Comparison of ENCODE assay signal across 1 cellular context in the genomic region with DNA sequence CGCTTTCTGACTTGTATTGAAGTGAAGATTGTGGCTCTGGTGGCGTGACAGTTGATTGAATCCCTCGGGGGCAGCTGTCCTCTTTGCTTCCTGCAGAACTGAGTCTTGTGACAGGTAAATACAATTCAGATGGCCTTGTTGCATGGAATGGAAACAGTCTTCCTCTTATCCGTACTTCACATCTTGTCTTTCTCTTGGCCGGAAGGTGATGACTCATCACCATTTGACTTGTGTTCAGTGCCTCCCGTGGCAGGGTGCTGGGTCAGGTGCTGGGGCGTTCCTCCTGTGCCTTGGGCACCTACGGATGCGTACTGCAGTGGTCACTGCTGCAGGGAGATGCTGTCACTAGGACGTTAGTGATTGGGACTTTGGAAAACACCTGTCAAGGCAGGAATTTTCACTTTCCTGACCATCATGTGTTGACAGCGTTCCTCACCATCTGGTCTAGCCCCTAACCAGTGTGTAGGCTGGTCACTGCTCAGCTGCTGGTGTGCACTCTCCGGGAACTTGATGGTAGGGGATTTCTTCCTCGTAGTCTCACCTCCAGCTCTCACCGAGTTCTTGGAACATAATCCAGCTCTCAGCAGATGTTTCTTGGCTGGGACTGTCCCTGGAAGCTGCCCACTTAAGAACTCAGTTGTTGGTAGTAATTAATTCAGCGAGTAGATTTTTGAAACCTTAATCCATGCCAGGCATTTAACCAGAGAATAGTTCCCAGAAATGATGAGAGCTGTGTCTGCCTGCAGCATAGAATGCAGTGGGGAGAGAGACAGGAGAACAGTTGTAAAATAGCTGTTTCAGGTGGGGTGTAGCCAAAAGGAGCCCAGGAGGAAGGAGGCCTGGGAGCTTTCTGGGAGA.
TF ChIP-seq lines count a peak whose summit lies in the region.

No MANE protein-coding gene starts in this region.

TF ChIP-seq in K562, 482 proteins besides CTCF, POLR2A, EP300 and RAD21 (continued from another document and continues in another):
- TF ChIP-seq GATAD2A (IDR thresholded peaks at IDR 0.05): peak; percentile 81
- TF ChIP-seq, protein P1, sequence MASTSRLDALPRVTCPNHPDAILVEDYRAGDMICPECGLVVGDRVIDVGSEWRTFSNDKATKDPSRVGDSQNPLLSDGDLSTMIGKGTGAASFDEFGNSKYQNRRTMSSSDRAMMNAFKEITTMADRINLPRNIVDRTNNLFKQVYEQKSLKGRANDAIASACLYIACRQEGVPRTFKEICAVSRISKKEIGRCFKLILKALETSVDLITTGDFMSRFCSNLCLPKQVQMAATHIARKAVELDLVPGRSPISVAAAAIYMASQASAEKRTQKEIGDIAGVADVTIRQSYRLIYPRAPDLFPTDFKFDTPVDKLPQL (IDR thresholded peaks at IDR 0.05; ENCODE audit: extremely low read depth, insufficient read length): no peak
- TF ChIP-seq ZNF76 (CRISPR knock-in tag; IDR thresholded peaks at IDR 0.05; ENCODE audit: borderline replicate concordance): peak; percentile 38; the same call in 1 of the 2 replicates
- TF ChIP-seq MBD2 (IDR thresholded peaks at IDR 0.05; ENCODE audit: borderline replicate concordance, low read depth): peak; percentile 80
- peak; percentile 82 for TF ChIP-seq PML (IDR thresholded peaks at IDR 0.05; ENCODE audit: low read length)
- TF ChIP-seq DACH1 (IDR thresholded peaks at IDR 0.05; ENCODE audit: partially characterized antibody): peak; percentile 14
- no peak for TF ChIP-seq ZNF121 (CRISPR knock-in tag; conservative IDR thresholded peaks at IDR 0.05)
- peak; percentile 71; the same call in 1 of the 2 replicates for TF ChIP-seq ZBED1 (IDR thresholded peaks at IDR 0.05)
- TF ChIP-seq IFI16 (CRISPR knock-in tag; IDR thresholded peaks at IDR 0.05): no peak
- TF ChIP-seq, protein P2, sequence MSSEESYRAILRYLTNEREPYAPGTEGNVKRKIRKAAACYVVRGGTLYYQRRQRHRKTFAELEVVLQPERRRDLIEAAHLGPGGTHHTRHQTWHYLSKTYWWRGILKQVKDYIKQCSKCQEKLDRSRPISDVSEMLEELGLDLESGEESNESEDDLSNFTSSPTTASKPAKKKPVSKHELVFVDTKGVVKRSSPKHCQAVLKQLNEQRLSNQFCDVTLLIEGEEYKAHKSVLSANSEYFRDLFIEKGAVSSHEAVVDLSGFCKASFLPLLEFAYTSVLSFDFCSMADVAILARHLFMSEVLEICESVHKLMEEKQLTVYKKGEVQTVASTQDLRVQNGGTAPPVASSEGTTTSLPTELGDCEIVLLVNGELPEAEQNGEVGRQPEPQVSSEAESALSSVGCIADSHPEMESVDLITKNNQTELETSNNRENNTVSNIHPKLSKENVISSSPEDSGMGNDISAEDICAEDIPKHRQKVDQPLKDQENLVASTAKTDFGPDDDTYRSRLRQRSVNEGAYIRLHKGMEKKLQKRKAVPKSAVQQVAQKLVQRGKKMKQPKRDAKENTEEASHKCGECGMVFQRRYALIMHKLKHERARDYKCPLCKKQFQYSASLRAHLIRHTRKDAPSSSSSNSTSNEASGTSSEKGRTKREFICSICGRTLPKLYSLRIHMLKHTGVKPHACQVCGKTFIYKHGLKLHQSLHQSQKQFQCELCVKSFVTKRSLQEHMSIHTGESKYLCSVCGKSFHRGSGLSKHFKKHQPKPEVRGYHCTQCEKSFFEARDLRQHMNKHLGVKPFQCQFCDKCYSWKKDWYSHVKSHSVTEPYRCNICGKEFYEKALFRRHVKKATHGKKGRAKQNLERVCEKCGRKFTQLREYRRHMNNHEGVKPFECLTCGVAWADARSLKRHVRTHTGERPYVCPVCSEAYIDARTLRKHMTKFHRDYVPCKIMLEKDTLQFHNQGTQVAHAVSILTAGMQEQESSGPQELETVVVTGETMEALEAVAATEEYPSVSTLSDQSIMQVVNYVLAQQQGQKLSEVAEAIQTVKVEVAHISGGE (CRISPR knock-in tag; IDR thresholded peaks at IDR 0.05): no peak; a peak in 1 of 6 replicates
- TF ChIP-seq LARP7 (IDR thresholded peaks at IDR 0.05): no peak
- TF ChIP-seq RBBP5 (IDR thresholded peaks at IDR 0.05; ENCODE audit: borderline replicate concordance, insufficient read depth, low read length, poor library complexity, severe bottlenecking): peak; percentile 52
- TF ChIP-seq, protein P3, sequence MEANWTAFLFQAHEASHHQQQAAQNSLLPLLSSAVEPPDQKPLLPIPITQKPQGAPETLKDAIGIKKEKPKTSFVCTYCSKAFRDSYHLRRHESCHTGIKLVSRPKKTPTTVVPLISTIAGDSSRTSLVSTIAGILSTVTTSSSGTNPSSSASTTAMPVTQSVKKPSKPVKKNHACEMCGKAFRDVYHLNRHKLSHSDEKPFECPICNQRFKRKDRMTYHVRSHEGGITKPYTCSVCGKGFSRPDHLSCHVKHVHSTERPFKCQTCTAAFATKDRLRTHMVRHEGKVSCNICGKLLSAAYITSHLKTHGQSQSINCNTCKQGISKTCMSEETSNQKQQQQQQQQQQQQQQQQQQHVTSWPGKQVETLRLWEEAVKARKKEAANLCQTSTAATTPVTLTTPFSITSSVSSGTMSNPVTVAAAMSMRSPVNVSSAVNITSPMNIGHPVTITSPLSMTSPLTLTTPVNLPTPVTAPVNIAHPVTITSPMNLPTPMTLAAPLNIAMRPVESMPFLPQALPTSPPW (CRISPR knock-in tag; IDR thresholded peaks at IDR 0.05): peak; percentile 53; the same call in 1 of the 2 replicates
- peak; percentile 67 for TF ChIP-seq GATA2 (CRISPR knock-in tag; IDR thresholded peaks at IDR 0.05)
- peak; percentile 88 for TF ChIP-seq CXXC5 (CRISPR knock-in tag; IDR thresholded peaks at IDR 0.05)
- no peak for TF ChIP-seq ZNF212 (CRISPR knock-in tag; IDR thresholded peaks at IDR 0.05)
- no peak for TF ChIP-seq GTF2A2 (tag; IDR thresholded peaks at IDR 0.05)
- TF ChIP-seq ZNF408 (CRISPR knock-in tag; IDR thresholded peaks at IDR 0.05; ENCODE audit: low read depth): no peak
- no peak for TF ChIP-seq ZKSCAN8 (CRISPR knock-in tag; IDR thresholded peaks at IDR 0.05)
- no peak for TF ChIP-seq POLR2H (tag; IDR thresholded peaks at IDR 0.05; ENCODE audit: low read depth)
- no peak for TF ChIP-seq ZBTB8A (IDR thresholded peaks at IDR 0.05; ENCODE audit: partially characterized antibody)
- no peak for TF ChIP-seq ZKSCAN1 (IDR thresholded peaks at IDR 0.05; ENCODE audit: low read depth, low read length)
- TF ChIP-seq, protein P4, sequence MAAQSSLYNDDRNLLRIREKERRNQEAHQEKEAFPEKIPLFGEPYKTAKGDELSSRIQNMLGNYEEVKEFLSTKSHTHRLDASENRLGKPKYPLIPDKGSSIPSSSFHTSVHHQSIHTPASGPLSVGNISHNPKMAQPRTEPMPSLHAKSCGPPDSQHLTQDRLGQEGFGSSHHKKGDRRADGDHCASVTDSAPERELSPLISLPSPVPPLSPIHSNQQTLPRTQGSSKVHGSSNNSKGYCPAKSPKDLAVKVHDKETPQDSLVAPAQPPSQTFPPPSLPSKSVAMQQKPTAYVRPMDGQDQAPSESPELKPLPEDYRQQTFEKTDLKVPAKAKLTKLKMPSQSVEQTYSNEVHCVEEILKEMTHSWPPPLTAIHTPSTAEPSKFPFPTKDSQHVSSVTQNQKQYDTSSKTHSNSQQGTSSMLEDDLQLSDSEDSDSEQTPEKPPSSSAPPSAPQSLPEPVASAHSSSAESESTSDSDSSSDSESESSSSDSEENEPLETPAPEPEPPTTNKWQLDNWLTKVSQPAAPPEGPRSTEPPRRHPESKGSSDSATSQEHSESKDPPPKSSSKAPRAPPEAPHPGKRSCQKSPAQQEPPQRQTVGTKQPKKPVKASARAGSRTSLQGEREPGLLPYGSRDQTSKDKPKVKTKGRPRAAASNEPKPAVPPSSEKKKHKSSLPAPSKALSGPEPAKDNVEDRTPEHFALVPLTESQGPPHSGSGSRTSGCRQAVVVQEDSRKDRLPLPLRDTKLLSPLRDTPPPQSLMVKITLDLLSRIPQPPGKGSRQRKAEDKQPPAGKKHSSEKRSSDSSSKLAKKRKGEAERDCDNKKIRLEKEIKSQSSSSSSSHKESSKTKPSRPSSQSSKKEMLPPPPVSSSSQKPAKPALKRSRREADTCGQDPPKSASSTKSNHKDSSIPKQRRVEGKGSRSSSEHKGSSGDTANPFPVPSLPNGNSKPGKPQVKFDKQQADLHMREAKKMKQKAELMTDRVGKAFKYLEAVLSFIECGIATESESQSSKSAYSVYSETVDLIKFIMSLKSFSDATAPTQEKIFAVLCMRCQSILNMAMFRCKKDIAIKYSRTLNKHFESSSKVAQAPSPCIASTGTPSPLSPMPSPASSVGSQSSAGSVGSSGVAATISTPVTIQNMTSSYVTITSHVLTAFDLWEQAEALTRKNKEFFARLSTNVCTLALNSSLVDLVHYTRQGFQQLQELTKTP (IDR thresholded peaks at IDR 0.05; ENCODE audit: low read depth in 1 of 2, partially characterized antibody in 2 of 2): peak in 1 of 2 experiments; percentile 86
- no peak for TF ChIP-seq HDAC6 (IDR thresholded peaks at IDR 0.05; ENCODE audit: low read depth, low read length)
- no peak for TF ChIP-seq NR1H2 (CRISPR knock-in tag; IDR thresholded peaks at IDR 0.05)
- TF ChIP-seq ZNF561 (CRISPR knock-in tag; conservative IDR thresholded peaks at IDR 0.05): no peak
- TF ChIP-seq HCFC1 (IDR thresholded peaks at IDR 0.05; ENCODE audit: low read depth, low read length): peak; percentile 41; the same call in 1 of the 2 replicates
- TF ChIP-seq, protein P5, sequence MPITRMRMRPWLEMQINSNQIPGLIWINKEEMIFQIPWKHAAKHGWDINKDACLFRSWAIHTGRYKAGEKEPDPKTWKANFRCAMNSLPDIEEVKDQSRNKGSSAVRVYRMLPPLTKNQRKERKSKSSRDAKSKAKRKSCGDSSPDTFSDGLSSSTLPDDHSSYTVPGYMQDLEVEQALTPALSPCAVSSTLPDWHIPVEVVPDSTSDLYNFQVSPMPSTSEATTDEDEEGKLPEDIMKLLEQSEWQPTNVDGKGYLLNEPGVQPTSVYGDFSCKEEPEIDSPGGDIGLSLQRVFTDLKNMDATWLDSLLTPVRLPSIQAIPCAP (CRISPR knock-in tag; IDR thresholded peaks at IDR 0.05; ENCODE audit: borderline replicate concordance): no peak
- TF ChIP-seq FIP1L1 (IDR thresholded peaks at IDR 0.05; ENCODE audit: low read depth, low read length, poor library complexity, severe bottlenecking): no peak
- no peak for TF ChIP-seq KDM1A (IDR thresholded peaks at IDR 0.05)
- peak; percentile 100 for TF ChIP-seq JUND (IDR thresholded peaks at IDR 0.05; ENCODE audit: borderline replicate concordance, low read depth, low read length)
- TF ChIP-seq JUND (tag; IDR thresholded peaks at IDR 0.05; ENCODE audit: borderline replicate concordance, low read depth, low read length): peak; percentile 100
- TF ChIP-seq SMC3 (conservative IDR thresholded peaks at IDR 0.05; ENCODE audit: insufficient read depth, low read depth, low read length): 0 out of 2 replicates have a peak, but pooled peaks have one; percentile 8
- TF ChIP-seq ZNF347 (CRISPR knock-in tag; IDR thresholded peaks at IDR 0.05; ENCODE audit: low read depth): no peak
- TF ChIP-seq KDM2B (CRISPR knock-in tag; IDR thresholded peaks at IDR 0.05): 0 out of 2 replicates have a peak, but pooled peaks have one; percentile 41
- TF ChIP-seq RFX5 (IDR thresholded peaks at IDR 0.05; ENCODE audit: low read depth, low read length): no peak
- TF ChIP-seq PHTF2 (CRISPR knock-in tag; IDR thresholded peaks at IDR 0.05): peak; percentile 39; the same call in 1 of the 2 replicates
- TF ChIP-seq, protein P6, sequence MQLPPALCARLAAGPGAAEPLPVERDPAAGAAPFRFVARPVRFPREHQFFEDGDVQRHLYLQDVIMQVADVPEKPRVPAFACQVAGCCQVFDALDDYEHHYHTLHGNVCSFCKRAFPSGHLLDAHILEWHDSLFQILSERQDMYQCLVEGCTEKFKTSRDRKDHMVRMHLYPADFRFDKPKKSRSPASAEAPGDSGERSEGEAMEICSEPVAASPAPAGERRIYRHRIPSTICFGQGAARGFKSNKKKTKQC (CRISPR knock-in tag; IDR thresholded peaks at IDR 0.05): no peak
- TF ChIP-seq, protein P7, sequence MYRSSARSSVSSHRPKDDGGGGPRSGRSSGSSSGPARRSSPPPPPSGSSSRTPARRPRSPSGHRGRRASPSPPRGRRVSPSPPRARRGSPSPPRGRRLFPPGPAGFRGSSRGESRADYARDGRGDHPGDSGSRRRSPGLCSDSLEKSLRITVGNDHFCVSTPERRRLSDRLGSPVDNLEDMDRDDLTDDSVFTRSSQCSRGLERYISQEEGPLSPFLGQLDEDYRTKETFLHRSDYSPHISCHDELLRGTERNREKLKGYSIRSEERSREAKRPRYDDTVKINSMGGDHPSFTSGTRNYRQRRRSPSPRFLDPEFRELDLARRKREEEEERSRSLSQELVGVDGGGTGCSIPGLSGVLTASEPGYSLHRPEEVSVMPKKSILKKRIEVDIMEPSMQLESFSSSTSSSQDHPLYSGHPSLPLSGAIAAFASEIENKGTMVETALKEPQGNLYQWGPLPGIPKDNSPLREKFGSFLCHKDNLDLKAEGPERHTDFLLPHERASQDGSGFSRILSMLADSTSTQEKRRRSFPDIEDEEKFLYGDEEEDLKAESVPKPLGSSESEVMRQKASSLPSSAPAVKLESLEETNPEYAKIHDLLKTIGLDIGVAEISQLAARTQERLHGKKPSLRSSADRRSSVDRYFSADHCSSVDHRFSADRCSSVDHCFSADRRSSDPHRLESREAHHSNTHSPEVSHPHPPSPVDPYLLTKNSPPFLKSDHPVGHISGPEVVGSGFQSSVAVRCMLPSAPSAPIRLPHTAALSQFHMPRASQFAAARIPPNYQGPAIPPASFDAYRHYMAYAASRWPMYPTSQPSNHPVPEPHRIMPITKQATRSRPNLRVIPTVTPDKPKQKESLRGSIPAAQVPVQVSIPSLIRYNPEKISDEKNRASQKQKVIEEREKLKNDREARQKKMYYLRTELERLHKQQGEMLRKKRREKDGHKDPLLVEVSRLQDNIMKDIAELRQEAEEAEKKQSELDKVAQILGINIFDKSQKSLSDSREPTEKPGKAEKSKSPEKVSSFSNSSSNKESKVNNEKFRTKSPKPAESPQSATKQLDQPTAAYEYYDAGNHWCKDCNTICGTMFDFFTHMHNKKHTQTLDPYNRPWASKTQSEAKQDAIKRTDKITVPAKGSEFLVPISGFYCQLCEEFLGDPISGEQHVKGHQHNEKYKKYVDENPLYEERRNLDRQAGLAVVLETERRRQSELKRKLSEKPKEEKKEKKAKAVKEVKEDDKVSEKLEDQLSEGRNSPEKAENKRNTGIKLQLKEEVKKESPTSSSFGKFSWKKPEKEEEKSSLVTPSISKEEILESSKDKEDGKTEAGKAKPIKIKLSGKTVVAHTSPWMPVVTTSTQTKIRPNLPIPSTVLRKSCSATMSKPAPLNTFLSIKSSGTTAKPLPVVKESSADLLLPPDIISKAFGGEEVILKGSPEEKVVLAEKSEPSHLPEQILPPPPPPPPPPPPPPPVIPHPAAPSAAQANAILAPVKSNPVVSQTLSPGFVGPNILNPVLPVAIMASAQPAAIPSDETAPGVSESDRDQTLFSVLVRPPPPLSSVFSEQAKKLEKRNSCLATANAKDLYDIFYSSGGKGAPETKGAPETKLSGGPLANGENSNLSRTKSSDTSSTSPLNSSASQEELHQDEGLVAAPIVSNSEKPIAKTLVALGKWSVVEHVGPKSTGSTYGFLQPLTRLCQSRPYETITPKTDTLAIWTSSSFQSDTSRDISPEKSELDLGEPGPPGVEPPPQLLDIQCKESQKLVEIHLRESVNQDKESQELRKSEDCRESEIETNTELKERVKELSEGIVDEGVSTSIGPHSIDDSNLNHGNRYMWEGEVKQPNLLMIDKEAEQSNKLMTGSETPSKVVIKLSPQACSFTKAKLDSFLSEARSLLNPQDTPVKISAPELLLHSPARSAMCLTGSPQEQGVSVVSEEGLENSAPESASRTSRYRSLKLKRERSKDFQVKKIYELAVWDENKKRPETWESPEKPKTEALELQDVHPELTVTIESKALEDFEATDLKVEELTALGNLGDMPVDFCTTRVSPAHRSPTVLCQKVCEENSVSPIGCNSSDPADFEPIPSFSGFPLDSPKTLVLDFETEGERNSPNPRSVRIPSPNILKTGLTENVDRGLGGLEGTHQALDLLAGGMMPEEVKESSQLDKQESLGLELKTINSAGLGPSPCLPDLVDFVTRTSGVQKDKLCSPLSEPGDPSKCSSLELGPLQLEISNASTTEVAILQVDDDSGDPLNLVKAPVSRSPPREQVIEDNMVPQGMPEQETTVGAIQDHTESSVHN (IDR thresholded peaks at IDR 0.05; ENCODE audit: borderline replicate concordance in 1 of 2, low read depth in 1 of 2): peak in 1 of 2 experiments; percentile 97; a peak in 2 of 4 replicates
